21 cellular contexts compared by ENCODE assay signal in genomic region chr15:78661001-78661400, GRCh38. TPM values are rescaled to one million over a fixed set of nuclear protein-coding genes. Genes with fewer than 3 reads are reported as not detected.
DNase-seq lines count a peak whose midpoint lies in the region; ATAC-seq, FAIRE-seq and TF ChIP-seq lines count a peak whose summit lies in the region.
"Had no signal": no experiment of that assay in that cellular context is flagged by ENCODE, and none has a peak within 500 bp of the region (broad histone marks: within the 10 kb centered on the region; RNA-seq: fewer than 3 reads in every experiment).

No MANE protein-coding gene starts in this region.

- ATAC-seq in K562 (no peak), GM21447 (IDR thresholded peaks at IDR 0.05; ENCODE audit: unreplicated experiment) (no peak)
- ATAC-seq: HCT116 had no signal

- H2AFZ ChIP-seq in K562 (ENCODE audit: low read depth, low read length): no peak overlapping the region
- H2AFZ ChIP-seq: GM23248 had no signal

- H3K9me3 ChIP-seq in K562 (replicated peaks; ENCODE audit: control insufficient read depth, insufficient read depth, low read depth, low read length) (no peaks in the 10 kb centered on the region), testis (no peaks in the 10 kb centered on the region), SJCRH30 (replicated peaks) (no peaks in the 10 kb centered on the region)

- CTCF ChIA-PET in K562 (lab: Yijun Ruan, JAX; ENCODE audit: low intra/inter-chr PET ratio): no interaction called here

- FAIRE-seq in K562 (lab: Jason Lieb, UNC): no peak
- FAIRE-seq: GM12892 had no signal

- no peak overlapping the region; the same call in 1 of the 2 replicates for H3K4me2 ChIP-seq in K562 (ENCODE audit: insufficient read depth, low read length)

- WGBS in K562 (ENCODE audit: insufficient coverage, low coverage, missing lambda C conversion rate): 30% methylated on average over 14 of the region's 19 CpGs
- 61 to 79% methylated on average over 19 of the region's 19 CpGs for WGBS in testis, 2 donors

- no peak for TF ChIP-seq EP300 in K562 (IDR thresholded peaks at IDR 0.05; ENCODE audit: low read length)

- H4K20me1 ChIP-seq in K562 (replicated peaks; ENCODE audit: control insufficient read depth, insufficient read depth, low read length): no peaks in the 10 kb centered on the region; the same call in 1 of the 2 replicates

- H3K27me3 ChIP-seq in K562 (ENCODE audit: control insufficient read depth in 2 of 2, insufficient read depth in 2 of 2, low read length in 2 of 2): peaks cover 20 to 31% of the 10 kb centered on the region in 2 experiments; a peak in 4 of 5 replicates
- no peaks in the 10 kb centered on the region for H3K27me3 ChIP-seq in testis
- no peaks in the 10 kb centered on the region; the same call in 1 of the 2 replicates for H3K27me3 ChIP-seq in SJCRH30

- no peak overlapping the region for H3K4me3 ChIP-seq in K562
- H3K4me3 ChIP-seq in testis: peak overlapping the region; percentile 46 to 50
- H3K4me3 ChIP-seq in SJCRH30: no peak overlapping the region
- H3K4me3 ChIP-seq: GM23248 had no signal

- 0 out of 5 replicates have a peak, but pooled peaks cover 0 to 3% of the 10 kb centered on the region in 2 experiments for H3K4me1 ChIP-seq in K562 (replicated peaks in 1 of 2; ENCODE audit: control insufficient read depth in 2 of 2, insufficient read depth in 2 of 2, low read length in 2 of 2)
- H3K4me1 ChIP-seq in testis: no peaks in the 10 kb centered on the region
- H3K4me1 ChIP-seq in SJCRH30: no peaks in the 10 kb centered on the region

- intact Hi-C loops in K562 (cut with micrococcal nuclease) (no loop called here), testis (cut with DNase I; ENCODE audit: low total_unique reads) (no loop called here)

- H3K79me2 ChIP-seq in K562 (ENCODE audit: control insufficient read depth, insufficient read depth, low read length): no peaks in the 10 kb centered on the region

- H3K9ac ChIP-seq in K562 (ENCODE audit: insufficient read depth in 1 of 2, low read depth in 2 of 2, low read length in 2 of 2): no peak overlapping the region
- H3K9ac ChIP-seq: GM23248 had no signal

- POLR2A ChIA-PET in K562 (lab: Yijun Ruan, JAX): interaction anchor here (1.4 kb wide), 1 partner anchor 9 kb away, joined by 8 read pairs; no protein-coding TSS in a partner anchor

- peak; percentile 1 for DNase-seq in D341Med (ENCODE audit: low spot score)
- DNase-seq in K562 (ENCODE audit: extremely low read depth in 1 of 4, low spot score in 3 of 4): no peak
- DNase-seq in testis: peak; percentile 45
- no peak for DNase-seq in SJCRH30
- no peak for DNase-seq in NCI-H1092 (lab: John Stamatoyannopoulos, UW)
- DNase-seq: CD4-positive, alpha-beta T cell; CD8-positive, alpha-beta memory T cell; DMS53; DMS79 treated with DMSO at 0.1 percent for 48 hours; GF-D8; GM23248; H9 had no signal

- H3K27ac ChIP-seq in K562 (ENCODE audit: extremely low read depth, low read depth, low read length) (no peak overlapping the region), testis (peak overlapping the region in 1 of 2 donors; percentile 29), SJCRH30 (no peak overlapping the region)
- H3K27ac ChIP-seq: GM23248 had no signal

- TF ChIP-seq POLR2A in K562 (conservative IDR thresholded peaks at IDR 0.05) (no peak), testis (IDR thresholded peaks at IDR 0.05) (no peak)

- no TSS peak for BruUV-seq in K562 (replicated peaks; lab: Mats Ljungman, UMichigan)

- TF ChIP-seq CTCF in K562 (IDR thresholded peaks at IDR 0.05 in 2 of 3, conservative IDR thresholded peaks at IDR 0.05 in 1 of 3; ENCODE audit: insufficient read depth in 2 of 3, low read depth in 1 of 3, low read length in 3 of 3): no peak
- no peak for TF ChIP-seq CTCF in testis (IDR thresholded peaks at IDR 0.05)

- no peaks in the 10 kb centered on the region for H3K9me1 ChIP-seq in K562 (ENCODE audit: control insufficient read depth, insufficient read depth, low read length)

- TF ChIP-seq RAD21 in K562 (CRISPR knock-in tag; conservative IDR thresholded peaks at IDR 0.05 in 1 of 2, IDR thresholded peaks at IDR 0.05 in 1 of 2): no peak

- in situ Hi-C loops in K562 (cut with MboI): no loop called here

- H3K36me3 ChIP-seq in K562 (ENCODE audit: control insufficient read depth, insufficient read depth, low read length): no peaks in the 10 kb centered on the region
- no peaks in the 10 kb centered on the region for H3K36me3 ChIP-seq in testis (ENCODE audit: low read depth, missing control alignments)
- H3K36me3 ChIP-seq in SJCRH30: no peaks in the 10 kb centered on the region

TF ChIP-seq in K562, 482 proteins besides CTCF, POLR2A, EP300 and RAD21 (continues in another document):
- no peak for TF ChIP-seq NR2C2 (CRISPR knock-in tag; IDR thresholded peaks at IDR 0.05)
- 0 out of 2 replicates have a peak, but pooled peaks have one; percentile 25 for TF ChIP-seq NR2C2 (tag; IDR thresholded peaks at IDR 0.05)
- TF ChIP-seq HES1 (IDR thresholded peaks at IDR 0.05; ENCODE audit: low read depth): no peak
- no peak for TF ChIP-seq TEAD4 (IDR thresholded peaks at IDR 0.05; ENCODE audit: low read length)
- TF ChIP-seq TEAD4 (CRISPR knock-in tag; IDR thresholded peaks at IDR 0.05; ENCODE audit: borderline replicate concordance): no peak
- TF ChIP-seq NR2C1 (IDR thresholded peaks at IDR 0.05): no peak
- 0 out of 2 replicates have a peak, but pooled peaks have one; percentile 17 for TF ChIP-seq NR2C1 (tag; IDR thresholded peaks at IDR 0.05)
- TF ChIP-seq ZBED1 (IDR thresholded peaks at IDR 0.05): no peak
- no peak for TF ChIP-seq ZNF766 (CRISPR knock-in tag; conservative IDR thresholded peaks at IDR 0.05)
- TF ChIP-seq SMARCE1 (IDR thresholded peaks at IDR 0.05): no peak
- no peak for TF ChIP-seq LEF1 (IDR thresholded peaks at IDR 0.05)
- TF ChIP-seq HCFC1 (IDR thresholded peaks at IDR 0.05; ENCODE audit: low read depth, low read length): no peak
- no peak for TF ChIP-seq BDP1 (IDR thresholded peaks at IDR 0.05; ENCODE audit: insufficient read depth, insufficient read length)
- TF ChIP-seq YY1 (IDR thresholded peaks at IDR 0.05; ENCODE audit: borderline replicate concordance in 1 of 3, control insufficient read depth in 1 of 3, extremely low read depth in 1 of 3, insufficient read depth in 3 of 3, insufficient read length in 1 of 3, insufficient replicate concordance in 2 of 3, low read depth in 1 of 3, low read length in 2 of 3): peak in 1 of 3 experiments; percentile 67
- TF ChIP-seq CAMTA2 (CRISPR knock-in tag; conservative IDR thresholded peaks at IDR 0.05): no peak
- no peak for TF ChIP-seq XRCC3 (IDR thresholded peaks at IDR 0.05)

RNA-seq across cellular contexts. Expression of gene CHRNB4, which starts 20.0 kb away (rescaled TPM):
- not detected in 2 replicates for total RNA-seq in K562 (2011; cell fraction: chromatin; rRNA removed; ENCODE audit: low replicate concordance)
- not detected in 2 replicates for total RNA-seq in K562 (2011; cell fraction: nucleolus; rRNA removed)
- not detected in 2 replicates for total RNA-seq in K562 (2011; cell fraction: nucleoplasm; rRNA removed)
- total RNA-seq in K562 (2014; rRNA removed) (0.18 TPM in 1 of 2 replicates, not detected in the other), K562 (2014; rRNA removed; fragmentation: Illumina TruSeq; extraction: Trizol) (not detected in 2 replicates), K562 (2015; rRNA removed; fragmentation: Illumina TruSeq; extraction: Trizol) (not detected in 2 replicates), K562 (2021) (not detected in 2 replicates), testis (1 to 10 TPM; 7.4 to 8.0 TPM)
- polyA plus RNA-seq in K562 (2011; rRNA removed) (not detected in 2 replicates), K562 (2014; fragmentation: Illumina TruSeq; extraction: Trizol) (not detected in 2 replicates), K562 (2014; fragmentation: Nextera tagmentation; extraction: Ambion mirVana) (under 1 TPM in 1 of 2 experiments, not detected in 1; 0.08 TPM), K562 (2014; rRNA removed) (not detected in 2 replicates), testis (ENCODE audit: insufficient read depth, low read depth, low replicate concordance) (13.1 TPM)
- 0.04 TPM in 1 of 2 replicates, not detected in the other for polyA plus RNA-seq in K562 (2011; cell fraction: cytosol; rRNA removed)
- polyA plus RNA-seq in K562 (2011; cell fraction: nucleus; rRNA removed): 0.04 TPM in 1 of 2 replicates, not detected in the other
- not detected in 2 replicates for polyA plus RNA-seq in K562 (2012)
- not detected in 2 replicates for polyA minus RNA-seq in K562 (2011; rRNA and poly(A)+ RNA removed)
- polyA minus RNA-seq in K562 (2011; cell fraction: cytosol; rRNA and poly(A)+ RNA removed): not detected in 2 replicates
- not detected in 2 replicates for polyA minus RNA-seq in K562 (2011; cell fraction: nucleus; rRNA and poly(A)+ RNA removed)
- 0.06 TPM in 1 of 2 replicates, not detected in the other for total RNA-seq in SJCRH30 (2014; rRNA removed; shearing (Covaris generic))
- total RNA-seq: A172; A673; CD4-positive, alpha-beta T cell; CD8-positive, alpha-beta memory T cell; G401; GM23248; H4 had no signal
- polyA plus RNA-seq: BJ; CD14-positive monocyte; CD8-positive, alpha-beta memory T cell; GM23248 had no signal

RNA-seq across cellular contexts. Expression of gene CHRNA3, which starts 40.2 kb away (rescaled TPM):
- not detected in 2 replicates for total RNA-seq in K562 (2011; cell fraction: chromatin; rRNA removed; ENCODE audit: low replicate concordance)
- total RNA-seq in K562 (2011; cell fraction: nucleolus; rRNA removed): not detected in 2 replicates
- total RNA-seq in K562 (2011; cell fraction: nucleoplasm; rRNA removed): not detected in 2 replicates
- total RNA-seq in K562 (2014; rRNA removed) (not detected in 2 replicates), K562 (2014; rRNA removed; fragmentation: Illumina TruSeq; extraction: Trizol) (not detected in 2 replicates), K562 (2015; rRNA removed; fragmentation: Illumina TruSeq; extraction: Trizol) (not detected in 2 replicates), K562 (2021) (not detected in 2 replicates), testis (1 to 10 TPM; 3.1 to 5.7 TPM)
- polyA plus RNA-seq in K562 (2011; rRNA removed) (not detected in 2 replicates), K562 (2014; fragmentation: Illumina TruSeq; extraction: Trizol) (not detected in 2 replicates), K562 (2014; fragmentation: Nextera tagmentation; extraction: Ambion mirVana) (under 1 TPM in 1 of 2 experiments, not detected in 1; 0.01 TPM), K562 (2014; rRNA removed) (not detected in 2 replicates), testis (ENCODE audit: insufficient read depth, low read depth, low replicate concordance) (4.5 TPM)
- not detected in 2 replicates for polyA plus RNA-seq in K562 (2011; cell fraction: cytosol; rRNA removed)
- polyA plus RNA-seq in K562 (2011; cell fraction: nucleus; rRNA removed): not detected in 2 replicates
- polyA plus RNA-seq in K562 (2012): 0.07 and 0.31 TPM in 2 replicates
- polyA minus RNA-seq in K562 (2011; rRNA and poly(A)+ RNA removed): not detected in 2 replicates
- polyA minus RNA-seq in K562 (2011; cell fraction: cytosol; rRNA and poly(A)+ RNA removed): not detected in 2 replicates
- polyA minus RNA-seq in K562 (2011; cell fraction: nucleus; rRNA and poly(A)+ RNA removed): not detected in 2 replicates
- not detected in 2 replicates for total RNA-seq in SJCRH30 (2014; rRNA removed; shearing (Covaris generic))
- total RNA-seq: A673; CD4-positive, alpha-beta T cell; CD8-positive, alpha-beta memory T cell; GM23248 had no signal
- polyA plus RNA-seq: BJ; CD14-positive monocyte; CD8-positive, alpha-beta memory T cell; GM23248 had no signal

Comparison
In these comparisons a context has a peak if more than half of its experiments do, and no peak if none do; other contexts are left out.
1. DNase-seq: peak in D341Med (single experiment) and testis (single experiment); none in K562 (0 of 4), SJCRH30 (0 of 2) and NCI-H1092 (single experiment).
2. H3K4me3 ChIP-seq: peak in testis (2 of 2); none in K562 (single experiment) and SJCRH30 (single experiment).